ENCODE assay signal across 23 cellular contexts in the genomic region with DNA sequence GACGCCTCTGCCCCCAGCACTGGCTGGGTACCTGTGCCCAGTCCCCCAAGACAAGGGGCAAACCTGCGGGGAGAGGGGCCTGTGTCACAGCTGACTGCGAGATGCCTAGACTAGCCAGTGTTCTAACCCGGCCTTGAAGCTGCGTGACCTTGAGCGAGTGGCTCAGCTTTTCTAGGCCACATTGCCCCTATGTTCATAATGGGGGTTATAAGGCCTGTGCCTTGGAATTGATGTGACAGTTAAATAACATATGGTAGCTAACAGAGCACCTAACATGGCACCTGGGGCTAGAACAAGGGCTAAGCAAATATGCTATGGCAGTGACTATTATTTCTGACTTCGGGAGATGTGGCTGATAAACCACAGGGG. TPM values are rescaled to one million over a fixed set of nuclear protein-coding genes. Genes with fewer than 3 reads are reported as not detected.
"Had no signal": no experiment of that assay in that cellular context is flagged by ENCODE, and none has a peak within 500 bp of the region (broad histone marks: within the 10 kb centered on the region; RNA-seq: fewer than 3 reads in every experiment).

No MANE protein-coding gene starts in this region.

- H3K9me3 ChIP-seq: SK-N-SH had no signal

- DNase-seq: KBM-7, NCI-H1092, NCI-H1105 treated with DMSO at 0.1 percent for 48 hours, NCI-H1417 treated with DMSO at 0.1 percent for 48 hours, NCI-H146, NCI-H1694 treated with DMSO at 0.1 percent for 48 hours, NCI-H1930, NCI-H2081 treated with DMSO at 0.1 percent for 48 hours, NCI-H2171, NCI-H226, NCI-H446, NCI-H510A, NCI-H524 treated with DMSO at 0.1 percent for 48 hours, NCI-H69, NCI-H774, Right ventricle myocardium superior, RPMI8226, SK-N-SH, SW 1271 had no signal

- H3K9ac ChIP-seq: SK-N-SH had no signal

- H3K27ac ChIP-seq: HL-60 had no signal

- H3K4me2 ChIP-seq: SK-N-SH had no signal

RNA-seq across cellular contexts. Expression of gene KIF12, which starts 33.4 kb away (rescaled TPM):
- total RNA-seq: LHCN-M2, MCF 10A, Right ventricle myocardium superior had no signal

RNA-seq across cellular contexts. Expression of gene AMBP, which starts 54.4 kb away (rescaled TPM):
- total RNA-seq: LHCN-M2, MCF 10A, SK-MEL-5 had no signal
